24 cellular contexts compared by ENCODE assay signal in genomic region chr1:81329061-81329460, GRCh38.
"Had no signal": no experiment of that assay in that cellular context is flagged by ENCODE, and none has a peak within 500 bp of the region (broad histone marks: within the 10 kb centered on the region; RNA-seq: fewer than 3 reads in every experiment).

No MANE protein-coding gene starts in this region.

- H3K4me1 ChIP-seq: ascending aorta, body of pancreas, SJSA1 had no signal

- H3K36me3 Mint-ChIP-seq: activated CD8-positive, alpha-beta memory T cell treated with anti-CD3 and anti-CD28 coated beads, Interleukin-2, amount 10 ng/mL, durations not matched to agents 7 days and 5 days; activated naive CD4-positive, alpha-beta T cell treated with anti-CD3 and anti-CD28 coated beads, Interleukin-2, amount 50 U/mL, for 24 hours had no signal

- H3K27ac Mint-ChIP-seq: activated CD8-positive, alpha-beta memory T cell treated with anti-CD3 and anti-CD28 coated beads, Interleukin-2, amount 10 ng/mL, durations not matched to agents 7 days and 5 days; activated naive CD4-positive, alpha-beta T cell treated with anti-CD3 and anti-CD28 coated beads, Interleukin-2, amount 50 U/mL, for 24 hours; activated T-cell treated with anti-CD3 and anti-CD28 coated beads, Interleukin-2, amount 50 U/mL, for 24 hours; activated T-helper 1 cell treated with anti-CD3 and anti-CD28 coated beads, Interleukin-12 subunit alpha, Interleukin-12 subunit beta, Interleukin-2, Interleukin-4 antibody, amounts not matched to agents 30 ng/mL and 10 ng/mL and 1 ng/mL, durations not matched to agents 14 hours and 24 hours and 36 hours; T-helper 1 cell treated with Interleukin-12 subunit alpha and Interleukin-12 subunit beta and Interleukin-4 antibody, amounts not matched to agents 30 μg/mL and 1 μg/mL, for 36 hours had no signal

- H3K9me3 Mint-ChIP-seq: activated naive CD4-positive, alpha-beta T cell treated with anti-CD3 and anti-CD28 coated beads, Interleukin-2, amount 50 U/mL, for 24 hours; activated T-helper 1 cell treated with anti-CD3 and anti-CD28 coated beads, Interleukin-12 subunit alpha, Interleukin-12 subunit beta, Interleukin-2, Interleukin-4 antibody, amounts not matched to agents 30 ng/mL and 10 ng/mL and 1 ng/mL, durations not matched to agents 14 hours and 24 hours and 36 hours; T-helper 1 cell treated with Interleukin-12 subunit alpha and Interleukin-12 subunit beta and Interleukin-4 antibody, amounts not matched to agents 30 μg/mL and 1 μg/mL, for 36 hours had no signal

- H3K9me3 ChIP-seq: ascending aorta, body of pancreas, SJSA1 had no signal

- H3K36me3 ChIP-seq: ascending aorta, SJSA1 had no signal

- H3K27me3 ChIP-seq: ascending aorta, body of pancreas, SJSA1 had no signal

- H3K4me1 Mint-ChIP-seq: activated CD8-positive, alpha-beta memory T cell treated with anti-CD3 and anti-CD28 coated beads, Interleukin-2, amount 10 ng/mL, durations not matched to agents 7 days and 5 days; activated naive CD4-positive, alpha-beta T cell treated with anti-CD3 and anti-CD28 coated beads, Interleukin-2, amount 50 U/mL, for 24 hours had no signal

- H3K4me3 Mint-ChIP-seq: activated CD8-positive, alpha-beta memory T cell treated with anti-CD3 and anti-CD28 coated beads, Interleukin-2, amount 10 ng/mL, durations not matched to agents 7 days and 5 days; activated naive CD4-positive, alpha-beta T cell treated with anti-CD3 and anti-CD28 coated beads, Interleukin-2, amount 50 U/mL, for 24 hours; activated T-cell treated with anti-CD3 and anti-CD28 coated beads, Interleukin-2, amount 50 U/mL, for 24 hours; activated T-helper 1 cell treated with anti-CD3 and anti-CD28 coated beads, Interleukin-12 subunit alpha, Interleukin-12 subunit beta, Interleukin-2, Interleukin-4 antibody, amounts not matched to agents 30 ng/mL and 10 ng/mL and 1 ng/mL, durations not matched to agents 14 hours and 24 hours and 36 hours; T-helper 1 cell treated with Interleukin-12 subunit alpha and Interleukin-12 subunit beta and Interleukin-4 antibody, amounts not matched to agents 30 μg/mL and 1 μg/mL, for 36 hours had no signal

- H3K27me3 Mint-ChIP-seq: activated CD8-positive, alpha-beta memory T cell treated with anti-CD3 and anti-CD28 coated beads, Interleukin-2, amount 10 ng/mL, durations not matched to agents 7 days and 5 days; activated naive CD4-positive, alpha-beta T cell treated with anti-CD3 and anti-CD28 coated beads, Interleukin-2, amount 50 U/mL, for 24 hours; activated T-cell treated with anti-CD3 and anti-CD28 coated beads, Interleukin-2, amount 50 U/mL, for 24 hours had no signal

- DNase-seq: activated CD4-positive, alpha-beta T cell treated with anti-CD3 and anti-CD28 coated beads for 48 hours; activated CD4-positive, alpha-beta T cell treated with anti-CD3 and anti-CD28 coated beads, Interleukin-2, amount 50 U/mL, for 48 hours; activated CD4-positive, CD25-positive, alpha-beta regulatory T cell treated with anti-CD3 and anti-CD28 coated beads, Interleukin-2, amount 50 U/mL, for 72 hours; activated CD8-positive, alpha-beta memory T cell treated with anti-CD3 and anti-CD28 coated beads, Interleukin-2, amount 10 ng/mL, durations not matched to agents 7 days and 5 days; activated effector memory CD4-positive, alpha-beta T cell treated with Interleukin-2 at 50 U/mL for 16 hours; activated naive CD4-positive, alpha-beta T cell; activated T-cell treated with anti-CD3 and anti-CD28 coated beads, Interleukin-2, amount 50 U/mL, for 24 hours; amniotic stem cell; body of pancreas; central memory CD4-positive, alpha-beta T cell; NCI-H1092; NCI-H1417; NCI-H187; NCI-H2081; NCI-H2171; NCI-H446; NCI-H524 treated with DMSO at 0.1 percent for 48 hours; SHP77 had no signal

- ATAC-seq: activated CD8-positive, alpha-beta memory T cell treated with anti-CD3 and anti-CD28 coated beads, Interleukin-2, amount 10 ng/mL, durations not matched to agents 7 days and 5 days; body of pancreas; SK-N-SH treated with all-trans-retinoic acid at 6 μM for 48 hours had no signal

- H3K4me3 ChIP-seq: ascending aorta, body of pancreas, SJSA1 had no signal
